ENCODE assay signal across 11 cellular contexts in genomic region chr9:128770286-128770685, GRCh38. TPM values are rescaled to one million over a fixed set of nuclear protein-coding genes. Genes with fewer than 3 reads are reported as not detected.
DNase-seq lines count a peak whose midpoint lies in the region; ATAC-seq and TF ChIP-seq lines count a peak whose summit lies in the region.
"Had no signal": no experiment of that assay in that cellular context is flagged by ENCODE, and none has a peak within 500 bp of the region (broad histone marks: within the 10 kb centered on the region; RNA-seq: fewer than 3 reads in every experiment).

No MANE protein-coding gene starts in this region.

- intact Hi-C loops in dendritic cell treated with granulocyte-macrophage colony-stimulating factor and Interleukin-4, amounts not matched to agents 40 ng/mL and 50 ng/mL, for 4 days (cut with micrococcal nuclease), result no loop called here
- intact Hi-C loops in stomach (cut with DNase I; ENCODE audit: low total_unique reads), result no loop called here

- WGBS in stomach, 5 donors, result 87 to 95% (median 90%) methylated on average over 4 of the region's 4 CpGs

- no peaks in the 10 kb centered on the region for H3K27me3 Mint-ChIP-seq in CD4-positive, CD25-positive, alpha-beta regulatory T cell
- H3K27me3 Mint-ChIP-seq in dendritic cell treated with granulocyte-macrophage colony-stimulating factor and Interleukin-4, amounts not matched to agents 40 ng/mL and 50 ng/mL, for 4 days, result no peaks in the 10 kb centered on the region
- no peaks in the 10 kb centered on the region for H3K27me3 Mint-ChIP-seq in nephron progenitor cell (ENCODE audit: low read depth, poor library complexity)

- H3K9me3 ChIP-seq in CD4-positive, CD25-positive, alpha-beta regulatory T cell (ENCODE audit: control insufficient read depth in 2 of 2, low read length in 2 of 2), result no peaks in the 10 kb centered on the region
- H3K9me3 ChIP-seq in MG63, result no peaks in the 10 kb centered on the region
- H3K9me3 ChIP-seq in stomach, result no peaks in the 10 kb centered on the region
- H3K9me3 ChIP-seq: esophagus squamous epithelium had no signal

- H3K9me3 Mint-ChIP-seq in CD4-positive, CD25-positive, alpha-beta regulatory T cell, result peaks cover 0 to 2% (median 0%) of the 10 kb centered on the region in 7 donors
- H3K9me3 Mint-ChIP-seq in dendritic cell treated with granulocyte-macrophage colony-stimulating factor and Interleukin-4, amounts not matched to agents 40 ng/mL and 50 ng/mL, for 4 days, result peaks cover 9% of the 10 kb centered on the region
- H3K9me3 Mint-ChIP-seq in nephron progenitor cell, result peaks cover 7% of the 10 kb centered on the region

- H3K36me3 ChIP-seq in CD4-positive, CD25-positive, alpha-beta regulatory T cell (ENCODE audit: control insufficient read depth, insufficient read depth, low read length), result peaks cover 6% of the 10 kb centered on the region
- H3K36me3 ChIP-seq in MG63, result no peaks in the 10 kb centered on the region
- peaks cover 0 to 21% (median 13%) of the 10 kb centered on the region in 4 donors for H3K36me3 ChIP-seq in stomach

- H3K27me3 ChIP-seq in CD4-positive, CD25-positive, alpha-beta regulatory T cell (ENCODE audit: control insufficient read depth, insufficient read depth, low read length), result no peaks in the 10 kb centered on the region
- H3K27me3 ChIP-seq in MG63 (no peaks in the 10 kb centered on the region), stomach (no peaks in the 10 kb centered on the region)
- H3K27me3 ChIP-seq: esophagus squamous epithelium had no signal

- TF ChIP-seq POLR2A in stomach (IDR thresholded peaks at IDR 0.05), result no peak

- no peak for TF ChIP-seq EP300 in stomach (IDR thresholded peaks at IDR 0.05)

- H3K36me3 Mint-ChIP-seq in CD4-positive, CD25-positive, alpha-beta regulatory T cell, result peaks cover 8% of the 10 kb centered on the region
- peaks cover 22% of the 10 kb centered on the region for H3K36me3 Mint-ChIP-seq in dendritic cell treated with granulocyte-macrophage colony-stimulating factor and Interleukin-4, amounts not matched to agents 40 ng/mL and 50 ng/mL, for 4 days (ENCODE audit: low read depth)
- H3K36me3 Mint-ChIP-seq in nephron progenitor cell (ENCODE audit: low read depth), result peaks cover 4% of the 10 kb centered on the region

- peak overlapping the region; percentile 91 to 99 (median 98) for H3K27ac Mint-ChIP-seq in CD4-positive, CD25-positive, alpha-beta regulatory T cell
- H3K27ac Mint-ChIP-seq in dendritic cell treated with granulocyte-macrophage colony-stimulating factor and Interleukin-4, amounts not matched to agents 40 ng/mL and 50 ng/mL, for 4 days, result peak overlapping the region; percentile 54
- H3K27ac Mint-ChIP-seq in nephron progenitor cell, result peak overlapping the region; percentile 98

- ATAC-seq in CD4-positive, CD25-positive, alpha-beta regulatory T cell (ENCODE audit: low read depth in 2 of 2), result no peak
- ATAC-seq in HG02870 (IDR thresholded peaks at IDR 0.05; ENCODE audit: unreplicated experiment), result no peak

- TF ChIP-seq CTCF in nephron progenitor cell (IDR thresholded peaks at IDR 0.05) (no peak), stomach (IDR thresholded peaks at IDR 0.05) (no peak)

- DNase-seq in CD4-positive, CD25-positive, alpha-beta regulatory T cell, result no peak
- DNase-seq in MG63 (no peak), nephron progenitor cell (no peak), UCSD-AML1 (lab: John Stamatoyannopoulos, UW; ENCODE audit: unreplicated experiment) (no peak), foreskin melanocyte (no peak), stomach (no peak)
- DNase-seq: activated CD4-positive, alpha-beta T cell treated with anti-CD3 and anti-CD28 coated beads, Interleukin-2, amount 50 U/mL, for 48 hours; esophagus squamous epithelium; NCI-H226 had no signal

- peaks cover 24% of the 10 kb centered on the region for H3K4me1 ChIP-seq in CD4-positive, CD25-positive, alpha-beta regulatory T cell (ENCODE audit: control insufficient read depth, insufficient read depth, low read length, poor library complexity, severe bottlenecking)
- H3K4me1 ChIP-seq in stomach, result peaks cover 13 to 42% (median 39%) of the 10 kb centered on the region in 4 donors

- peak overlapping the region; percentile 85 for H3K27ac ChIP-seq in CD4-positive, CD25-positive, alpha-beta regulatory T cell (ENCODE audit: insufficient read depth, low read length, poor library complexity, severe bottlenecking)
- peak overlapping the region in 2 of 5 donors; percentile 94 for H3K27ac ChIP-seq in stomach

- peaks cover 13 to 54% (median 27%) of the 10 kb centered on the region in 4 donors for H3K4me1 Mint-ChIP-seq in CD4-positive, CD25-positive, alpha-beta regulatory T cell
- H3K4me1 Mint-ChIP-seq in dendritic cell treated with granulocyte-macrophage colony-stimulating factor and Interleukin-4, amounts not matched to agents 40 ng/mL and 50 ng/mL, for 4 days (ENCODE audit: low read depth), result peaks cover 36% of the 10 kb centered on the region
- peaks cover 13% of the 10 kb centered on the region for H3K4me1 Mint-ChIP-seq in nephron progenitor cell

- peak overlapping the region; percentile 81 for H3K4me3 ChIP-seq in CD4-positive, CD25-positive, alpha-beta regulatory T cell (ENCODE audit: low read depth, low read length)
- H3K4me3 ChIP-seq in MG63 (peak overlapping the region; percentile 72; the same call in 1 of the 2 replicates), stomach (peak overlapping the region in 2 of 4 donors; percentile 96 to 97)

- H3K4me3 Mint-ChIP-seq in CD4-positive, CD25-positive, alpha-beta regulatory T cell, result peak overlapping the region; percentile 96 to 98 (median 98)
- H3K4me3 Mint-ChIP-seq in dendritic cell treated with granulocyte-macrophage colony-stimulating factor and Interleukin-4, amounts not matched to agents 40 ng/mL and 50 ng/mL, for 4 days, result no peak overlapping the region
- H3K4me3 Mint-ChIP-seq in nephron progenitor cell, result peak overlapping the region; percentile 98

RNA-seq across cellular contexts. Expression of gene ZER1, which starts 1.4 kb away (rescaled TPM):
- 44.7 TPM for total RNA-seq in CD4-positive, CD25-positive, alpha-beta regulatory T cell
- 10 to 100 TPM; 31.9 to 44.2 (median 37.1) TPM for polyA plus RNA-seq in CD4-positive, CD25-positive, alpha-beta regulatory T cell
- total RNA-seq in MG63 (2014; rRNA removed; shearing (Covaris generic); ENCODE audit: low replicate concordance), result 10.2 and 28.2 TPM in 2 replicates
- 100 to 1,000 TPM in 1 of 5 donors, 10 to 100 TPM in 4; 25.5 to 214 (median 68.3) TPM for total RNA-seq in stomach
- polyA plus RNA-seq in stomach, result 10 to 100 TPM; 16.3 to 19.2 (median 18.8) TPM

RNA-seq across cellular contexts. Expression of gene TBC1D13, which starts 16.8 kb away (rescaled TPM):
- 24.3 TPM for total RNA-seq in CD4-positive, CD25-positive, alpha-beta regulatory T cell
- 10 to 100 TPM; 13.3 to 18.8 (median 16.8) TPM for polyA plus RNA-seq in CD4-positive, CD25-positive, alpha-beta regulatory T cell
- 1.8 and 2.0 TPM in 2 replicates for total RNA-seq in MG63 (2014; rRNA removed; shearing (Covaris generic); ENCODE audit: low replicate concordance)
- 10 to 100 TPM in 3 of 5 donors, 1 to 10 TPM in 2; 5.8 to 50.6 (median 11.4) TPM for total RNA-seq in stomach
- polyA plus RNA-seq in stomach, result 10 to 100 TPM; 11.3 to 13.9 (median 11.6) TPM

RNA-seq across cellular contexts. Expression of gene ZDHHC12, which starts 46.4 kb away (rescaled TPM):
- total RNA-seq in CD4-positive, CD25-positive, alpha-beta regulatory T cell, result 25.1 TPM
- 10 to 100 TPM; 49.4 to 59.8 (median 54.3) TPM for polyA plus RNA-seq in CD4-positive, CD25-positive, alpha-beta regulatory T cell
- 22.7 and 26.6 TPM in 2 replicates for total RNA-seq in MG63 (2014; rRNA removed; shearing (Covaris generic); ENCODE audit: low replicate concordance)
- total RNA-seq in stomach, result 100 to 1,000 TPM in 1 of 5 donors, 10 to 100 TPM in 2, 1 to 10 TPM in 2; 3.5 to 116 (median 20.0) TPM
- 10 to 100 TPM; 57.1 to 90.5 (median 60.5) TPM for polyA plus RNA-seq in stomach

RNA-seq across cellular contexts. Expression of gene ENDOG, which starts 48.0 kb away (rescaled TPM):
- total RNA-seq in CD4-positive, CD25-positive, alpha-beta regulatory T cell, result 9.6 TPM
- 10 to 100 TPM; 15.6 to 20.6 (median 19.2) TPM for polyA plus RNA-seq in CD4-positive, CD25-positive, alpha-beta regulatory T cell
- total RNA-seq in MG63 (2014; rRNA removed; shearing (Covaris generic); ENCODE audit: low replicate concordance), result 11.9 and 19.7 TPM in 2 replicates
- 100 to 1,000 TPM in 1 of 5 donors, 10 to 100 TPM in 2, 1 to 10 TPM in 2; 5.0 to 186 (median 38.5) TPM for total RNA-seq in stomach
- polyA plus RNA-seq in stomach, result 10 to 100 TPM; 22.9 to 32.5 (median 30.4) TPM

RNA-seq across cellular contexts. Expression of gene SPOUT1, which starts 59.3 kb away (rescaled TPM):
- 36.1 TPM for total RNA-seq in CD4-positive, CD25-positive, alpha-beta regulatory T cell
- polyA plus RNA-seq in CD4-positive, CD25-positive, alpha-beta regulatory T cell, result 10 to 100 TPM; 43.0 to 77.7 (median 62.6) TPM
- 9.8 and 36.3 TPM in 2 replicates for total RNA-seq in MG63 (2014; rRNA removed; shearing (Covaris generic); ENCODE audit: low replicate concordance)
- 100 to 1,000 TPM in 1 of 5 donors, 10 to 100 TPM in 4; 11.1 to 104 (median 14.2) TPM for total RNA-seq in stomach
- polyA plus RNA-seq in stomach, result 10 to 100 TPM; 13.4 to 31.3 (median 29.4) TPM
